Comparison of ENCODE assay signal across 24 cellular contexts in genomic region chr9:132562313-132562588, GRCh38. TPM values are rescaled to one million over a fixed set of nuclear protein-coding genes. Genes with fewer than 3 reads are reported as not detected.
"Had no signal": no experiment of that assay in that cellular context is flagged by ENCODE, and none has a peak within 500 bp of the region (broad histone marks: within the 10 kb centered on the region; RNA-seq: fewer than 3 reads in every experiment).

No MANE protein-coding gene starts in this region.

- H3K9me3 ChIP-seq: MG63 had no signal

- H3K27ac Mint-ChIP-seq: activated CD8-positive, alpha-beta T cell treated with anti-CD3 and anti-CD28 coated beads for 36 hours; activated naive CD4-positive, alpha-beta T cell treated with anti-CD3 and anti-CD28 coated beads, Interleukin-2, amount 10 ng/mL, durations not matched to agents 7 days and 5 days; activated naive CD8-positive, alpha-beta T cell treated with anti-CD3 and anti-CD28 coated beads for 36 hours; activated T-cell treated with anti-CD3 and anti-CD28 coated beads, Interleukin-2, amount 50 U/mL, for 72 hours; activated T-helper 2 cell treated with anti-CD3 and anti-CD28 coated beads, Interferon-gamma antibody, Interleukin-2, Interleukin-4, amounts not matched to agents 10 μg/mL and 5 μg/mL and 100 μg/mL, durations not matched to agents 14 hours and 24 hours and 36 hours; T-cell had no signal

- H3K27ac ChIP-seq: brain microvascular endothelial cell, cardiac muscle cell, KMS-11, PC-9 had no signal

- H3K4me3 ChIP-seq: cardiac muscle cell, MG63, PC-9 had no signal

- H3K36me3 Mint-ChIP-seq: activated naive CD4-positive, alpha-beta T cell treated with anti-CD3 and anti-CD28 coated beads, Interleukin-2, amount 10 ng/mL, durations not matched to agents 7 days and 5 days had no signal

- H2AFZ ChIP-seq: PC-9 had no signal

- H3K9me3 Mint-ChIP-seq: activated CD8-positive, alpha-beta T cell treated with anti-CD3 and anti-CD28 coated beads for 36 hours; activated T-helper 2 cell treated with anti-CD3 and anti-CD28 coated beads, Interferon-gamma antibody, Interleukin-2, Interleukin-4, amounts not matched to agents 10 μg/mL and 5 μg/mL and 100 μg/mL, durations not matched to agents 14 hours and 24 hours and 36 hours had no signal

- H3K27me3 ChIP-seq: cardiac muscle cell had no signal

- ATAC-seq: activated CD4-positive, CD25-positive, alpha-beta regulatory T cell treated with anti-CD3 and anti-CD28 coated beads, Interleukin-2, amount 50 U/mL, for 24 hours; activated CD8-positive, alpha-beta T cell treated with anti-CD3 and anti-CD28 coated beads for 36 hours; activated T-cell treated with anti-CD3 and anti-CD28 coated beads, Interleukin-2, amount 50 U/mL, for 72 hours; T-cell had no signal

- H3K4me2 ChIP-seq: KMS-11, PC-9 had no signal

- H3K36me3 ChIP-seq: brain microvascular endothelial cell, cardiac muscle cell, MG63 had no signal

- DNase-seq: activated CD4-positive, alpha-beta T cell treated with anti-CD3 and anti-CD28 coated beads for 4 hours; activated CD8-positive, alpha-beta memory T cell treated with anti-CD3 and anti-CD28 coated beads, Interleukin-2, amount 50 U/mL, for 4 hours; activated CD8-positive, alpha-beta T cell treated with anti-CD3 and anti-CD28 coated beads for 36 hours; activated gamma-delta T cell treated with Interleukin-2 at 50 U/mL for 16 hours; activated naive CD4-positive, alpha-beta T cell treated with anti-CD3 and anti-CD28 coated beads, Interleukin-2, amount 10 ng/mL, durations not matched to agents 7 days and 5 days; activated naive CD8-positive, alpha-beta T cell treated with anti-CD3 and anti-CD28 coated beads for 36 hours; activated T-cell treated with anti-CD3 and anti-CD28 coated beads, Interleukin-2, amount 50 U/mL, for 72 hours; brain microvascular endothelial cell; MG63; NCI-H1105; NCI-H1436; NCI-H1694 treated with DMSO at 0.1 percent for 48 hours; NCI-H2029 treated with DMSO at 0.1 percent for 48 hours; NCI-H510A treated with DMSO at 0.1 percent for 48 hours; PC-9; SIG-M5; T-cell; T-helper 2 cell; T1000 had no signal

- H3K9ac ChIP-seq: KMS-11 had no signal

- H3K4me3 Mint-ChIP-seq: activated CD8-positive, alpha-beta T cell treated with anti-CD3 and anti-CD28 coated beads for 36 hours; activated naive CD4-positive, alpha-beta T cell treated with anti-CD3 and anti-CD28 coated beads, Interleukin-2, amount 10 ng/mL, durations not matched to agents 7 days and 5 days; activated naive CD8-positive, alpha-beta T cell treated with anti-CD3 and anti-CD28 coated beads for 36 hours; activated T-cell treated with anti-CD3 and anti-CD28 coated beads, Interleukin-2, amount 50 U/mL, for 72 hours; T-cell had no signal

- H3K4me1 Mint-ChIP-seq: activated naive CD8-positive, alpha-beta T cell treated with anti-CD3 and anti-CD28 coated beads for 36 hours; T-cell had no signal

RNA-seq across cellular contexts. Expression of gene BARHL1, which starts 20.2 kb away (rescaled TPM):
- total RNA-seq: activated CD8-positive, alpha-beta T cell treated with anti-CD3 and anti-CD28 coated beads for 36 hours; activated naive CD8-positive, alpha-beta T cell treated with anti-CD3 and anti-CD28 coated beads for 36 hours; activated T-cell treated with anti-CD3 and anti-CD28 coated beads, Interleukin-2, amount 50 U/mL, for 72 hours; activated T-helper 2 cell treated with anti-CD3 and anti-CD28 coated beads, Interferon-gamma antibody, Interleukin-2, Interleukin-4, amounts not matched to agents 10 μg/mL and 5 μg/mL and 100 μg/mL, durations not matched to agents 14 hours and 24 hours and 36 hours; cardiac muscle cell; PC-9; T-cell had no signal
- polyA plus RNA-seq: adipose tissue, cardiac muscle cell had no signal
